15 cellular contexts compared by ENCODE assay signal in the genomic region with DNA sequence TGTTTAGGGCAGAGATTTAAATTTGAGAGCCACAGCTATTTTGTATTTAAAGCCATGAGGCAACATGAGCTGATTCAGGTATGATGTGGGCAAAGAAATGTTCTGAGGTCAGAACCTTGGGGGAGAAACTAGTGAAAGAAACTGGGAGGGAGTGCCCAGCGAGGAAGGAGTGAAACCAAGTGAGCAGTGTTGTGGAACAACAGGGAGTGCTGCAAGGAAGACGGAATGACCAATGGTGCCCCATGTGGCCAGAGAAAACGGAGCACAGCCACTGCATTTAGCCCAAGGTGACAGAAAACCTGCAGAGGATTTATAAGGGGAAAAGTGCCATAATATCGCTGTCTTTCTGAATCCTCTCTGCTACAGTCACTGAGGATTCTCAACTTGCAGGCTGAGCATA.
A peak's percentile ranks its signal among the peaks of the same experiment; 100 is the strongest.
DNase-seq lines count a peak whose midpoint lies in the region; ATAC-seq and TF ChIP-seq lines count a peak whose summit lies in the region.
"Had no signal": no experiment of that assay in that cellular context is flagged by ENCODE, and none has a peak within 500 bp of the region (broad histone marks: within the 10 kb centered on the region; RNA-seq: fewer than 3 reads in every experiment).

No MANE protein-coding gene starts in this region.

- no peak overlapping the region for H3K9ac ChIP-seq in SK-N-SH
- H3K9ac ChIP-seq in PC-3 (ENCODE audit: low read length), result no peak overlapping the region
- H3K9ac ChIP-seq: KMS-11 had no signal

- H3K79me2 ChIP-seq in SK-N-SH (ENCODE audit: insufficient read depth), result no peaks in the 10 kb centered on the region
- no peaks in the 10 kb centered on the region for H3K79me2 ChIP-seq in PC-3 (ENCODE audit: low read length)

- no peaks in the 10 kb centered on the region for H3K9me3 Mint-ChIP-seq in type B pancreatic cell
- H3K9me3 Mint-ChIP-seq in activated naive CD4-positive, alpha-beta T cell treated with anti-CD3 and anti-CD28 coated beads, Interleukin-2, amount 10 ng/mL, durations not matched to agents 7 days and 5 days, result peaks cover 2% of the 10 kb centered on the region
- H3K9me3 Mint-ChIP-seq: activated naive CD8-positive, alpha-beta T cell treated with anti-CD3 and anti-CD28 coated beads, Interleukin-2, amount 50 U/mL, for 24 hours had no signal

- H3K9me3 ChIP-seq in SK-N-SH (no peaks in the 10 kb centered on the region), PC-3 (ENCODE audit: low read length) (no peaks in the 10 kb centered on the region)
- H3K9me3 ChIP-seq: lower lobe of right lung, SJSA1 had no signal

- no peak overlapping the region for H3K4me3 Mint-ChIP-seq in type B pancreatic cell
- H3K4me3 Mint-ChIP-seq in activated naive CD4-positive, alpha-beta T cell treated with anti-CD3 and anti-CD28 coated beads, Interleukin-2, amount 10 ng/mL, durations not matched to agents 7 days and 5 days, result no peak overlapping the region
- H3K4me3 Mint-ChIP-seq: activated naive CD8-positive, alpha-beta T cell treated with anti-CD3 and anti-CD28 coated beads, Interleukin-2, amount 50 U/mL, for 24 hours had no signal

- no peak overlapping the region for H2AFZ ChIP-seq in SK-N-SH (ENCODE audit: low read depth)
- no peak overlapping the region for H2AFZ ChIP-seq in PC-3 (ENCODE audit: low read length)

- intact Hi-C loops in PC-3 (cut with micrococcal nuclease), result no loop called here

- 19% methylated on average over 4 of the region's 4 CpGs for WGBS in SK-N-SH (ENCODE audit: low lambda C conversion rate)

- peak; percentile 23 for DNase-seq in SK-N-SH
- no peak for DNase-seq in PC-3
- peak; percentile 76 for DNase-seq in iPS-NIHi7 (ENCODE audit: extremely low spot score)
- DNase-seq in type B pancreatic cell (ENCODE audit: extremely low spot score, unreplicated experiment), result no peak
- DNase-seq in activated naive CD4-positive, alpha-beta T cell (lab: John Stamatoyannopoulos, UW), result no peak
- no peak for DNase-seq in activated naive CD4-positive, alpha-beta T cell treated with anti-CD3 and anti-CD28 coated beads, Interleukin-2, amount 10 ng/mL, durations not matched to agents 7 days and 5 days
- DNase-seq: activated CD8-positive, alpha-beta memory T cell treated with anti-CD3 and anti-CD28 coated beads, Interleukin-2, amount 50 U/mL, for 48 hours; activated naive CD8-positive, alpha-beta T cell treated with anti-CD3 and anti-CD28 coated beads, Interleukin-2, amount 50 U/mL, for 24 hours; cerebellar nuclear complex; lower lobe of right lung had no signal

- ATAC-seq in SK-N-SH treated with all-trans-retinoic acid at 6 μM for 48 hours (no peak), PC-3 (no peak), HG03378 (IDR thresholded peaks at IDR 0.05; ENCODE audit: unreplicated experiment) (no peak)
- ATAC-seq: activated naive CD8-positive, alpha-beta T cell treated with anti-CD3 and anti-CD28 coated beads, Interleukin-2, amount 50 U/mL, for 24 hours; lower lobe of right lung had no signal

- peaks cover 16% of the 10 kb centered on the region for H3K4me1 Mint-ChIP-seq in type B pancreatic cell (ENCODE audit: unreplicated experiment)
- H3K4me1 Mint-ChIP-seq in activated naive CD4-positive, alpha-beta T cell treated with anti-CD3 and anti-CD28 coated beads, Interleukin-2, amount 10 ng/mL, durations not matched to agents 7 days and 5 days, result no peaks in the 10 kb centered on the region
- H3K4me1 Mint-ChIP-seq: activated naive CD8-positive, alpha-beta T cell treated with anti-CD3 and anti-CD28 coated beads, Interleukin-2, amount 50 U/mL, for 24 hours had no signal

- no peak overlapping the region for H3K27ac Mint-ChIP-seq in type B pancreatic cell
- H3K27ac Mint-ChIP-seq in activated naive CD4-positive, alpha-beta T cell treated with anti-CD3 and anti-CD28 coated beads, Interleukin-2, amount 10 ng/mL, durations not matched to agents 7 days and 5 days, result no peak overlapping the region
- H3K27ac Mint-ChIP-seq: activated naive CD8-positive, alpha-beta T cell treated with anti-CD3 and anti-CD28 coated beads, Interleukin-2, amount 50 U/mL, for 24 hours had no signal

- no peaks in the 10 kb centered on the region for H3K4me1 ChIP-seq in SK-N-SH (ENCODE audit: control insufficient read depth in 1 of 2, insufficient read depth in 2 of 2, low read depth in 1 of 2, low read length in 1 of 2)
- H3K4me1 ChIP-seq in PC-3 (ENCODE audit: insufficient read depth, low read length), result no peaks in the 10 kb centered on the region
- H3K4me1 ChIP-seq: lower lobe of right lung, SJSA1 had no signal

- H4K20me1 ChIP-seq in SK-N-SH (ENCODE audit: insufficient read depth) (no peaks in the 10 kb centered on the region), PC-3 (ENCODE audit: low read length) (no peaks in the 10 kb centered on the region)

- H3K4me2 ChIP-seq in SK-N-SH (no peak overlapping the region), PC-3 (ENCODE audit: low read length) (no peak overlapping the region)
- H3K4me2 ChIP-seq: KMS-11 had no signal

- H3K27me3 Mint-ChIP-seq in type B pancreatic cell, result no peaks in the 10 kb centered on the region
- H3K27me3 Mint-ChIP-seq in activated naive CD4-positive, alpha-beta T cell treated with anti-CD3 and anti-CD28 coated beads, Interleukin-2, amount 10 ng/mL, durations not matched to agents 7 days and 5 days, result no peaks in the 10 kb centered on the region
- H3K27me3 Mint-ChIP-seq: activated naive CD8-positive, alpha-beta T cell treated with anti-CD3 and anti-CD28 coated beads, Interleukin-2, amount 50 U/mL, for 24 hours had no signal

- BruUV-seq in PC-3 (replicated peaks; lab: Mats Ljungman, UMichigan), result no TSS peak

- no peak for TF ChIP-seq EP300 in SK-N-SH (IDR thresholded peaks at IDR 0.05; ENCODE audit: borderline replicate concordance in 1 of 2, low read depth in 1 of 2, low read length in 1 of 2)

- POLR2A ChIA-PET in SK-N-SH (lab: Yijun Ruan, JAX), result no interaction called here
- POLR2A ChIA-PET in PC-3 (lab: Charles Lee; ENCODE audit: unreplicated experiment), result no interaction called here

- H3K4me3 ChIP-seq in SK-N-SH (ENCODE audit: low read depth in 2 of 2, low read length in 1 of 2) (no peak overlapping the region), PC-3 (ENCODE audit: low read length) (no peak overlapping the region)
- H3K4me3 ChIP-seq: lower lobe of right lung, SJSA1 had no signal

- no peaks in the 10 kb centered on the region for H3K36me3 Mint-ChIP-seq in type B pancreatic cell
- no peaks in the 10 kb centered on the region for H3K36me3 Mint-ChIP-seq in activated naive CD4-positive, alpha-beta T cell treated with anti-CD3 and anti-CD28 coated beads, Interleukin-2, amount 10 ng/mL, durations not matched to agents 7 days and 5 days

- TF ChIP-seq RAD21 in SK-N-SH (IDR thresholded peaks at IDR 0.05; ENCODE audit: low read length), result peak; percentile 20; the same call in 1 of the 2 replicates

- CTCF ChIA-PET in SK-N-SH (lab: Yijun Ruan, JAX), result interaction anchor here (0.8 kb wide), 1 partner anchor 156 kb away, joined by 3 read pairs; no protein-coding TSS in a partner anchor
- CTCF ChIA-PET in PC-3 (lab: Charles Lee), result no interaction called here
- CTCF ChIA-PET in activated naive CD4-positive, alpha-beta T cell treated with anti-CD3 and anti-CD28 coated beads, Interleukin-2, amount 10 ng/mL, durations not matched to agents 7 days and 5 days (lab: Charles Lee), result no interaction called here

- no peak for TF ChIP-seq CTCF in SK-N-SH (IDR thresholded peaks at IDR 0.05)
- TF ChIP-seq CTCF in PC-3 (conservative IDR thresholded peaks at IDR 0.05; ENCODE audit: low read depth, low read length), result 0 out of 2 replicates have a peak, but pooled peaks have one; percentile 8
- peak; percentile 49 for TF ChIP-seq CTCF in type B pancreatic cell (conservative IDR thresholded peaks at IDR 0.05)

- H3F3A ChIP-seq in SK-N-SH (replicated peaks; ENCODE audit: insufficient read depth) (no peaks in the 10 kb centered on the region), PC-3 (ENCODE audit: low read length, unreplicated experiment) (no peaks in the 10 kb centered on the region)

- no peaks in the 10 kb centered on the region for H3K36me3 ChIP-seq in SK-N-SH (replicated peaks in 1 of 2; ENCODE audit: control insufficient read depth in 1 of 2, insufficient read depth in 2 of 2, low read length in 1 of 2)
- no peaks in the 10 kb centered on the region for H3K36me3 ChIP-seq in PC-3 (ENCODE audit: low read depth, low read length)
- H3K36me3 ChIP-seq: lower lobe of right lung, SJSA1 had no signal

- H3K27me3 ChIP-seq in SK-N-SH (ENCODE audit: insufficient read depth) (no peaks in the 10 kb centered on the region), PC-3 (ENCODE audit: low read length) (no peaks in the 10 kb centered on the region)
- H3K27me3 ChIP-seq: SJSA1 had no signal

- no peak overlapping the region for H3K27ac ChIP-seq in SK-N-SH (ENCODE audit: low read depth in 2 of 2, low read length in 1 of 2)
- no peak overlapping the region for H3K27ac ChIP-seq in PC-3 (ENCODE audit: low read length)
- H3K27ac ChIP-seq: epithelial cell of prostate, KMS-11, lower lobe of right lung, SJSA1 had no signal

- H3K9me2 ChIP-seq in SK-N-SH (no peaks in the 10 kb centered on the region), PC-3 (replicated peaks; ENCODE audit: low read length) (no peaks in the 10 kb centered on the region)

TF ChIP-seq in SK-N-SH, 30 proteins besides CTCF, POLR2A, EP300 and RAD21 (continues in another document):
- no peak for TF ChIP-seq TAF1 (IDR thresholded peaks at IDR 0.05; ENCODE audit: borderline replicate concordance, low read depth, low read length)
- no peak for TF ChIP-seq MXI1 (IDR thresholded peaks at IDR 0.05; ENCODE audit: low read depth, low read length)
- no peak for TF ChIP-seq GABPA (IDR thresholded peaks at IDR 0.05; ENCODE audit: low read depth)
- no peak for TF ChIP-seq POLR2AphosphoS5 (IDR thresholded peaks at IDR 0.05; ENCODE audit: low read depth, low read length)

TF ChIP-seq in SK-N-SH treated with all-trans-retinoic acid at 6 μM for 48 hours, 23 proteins besides CTCF, POLR2A, EP300 and RAD21 (continues in another document):
- TF ChIP-seq, protein P1, sequence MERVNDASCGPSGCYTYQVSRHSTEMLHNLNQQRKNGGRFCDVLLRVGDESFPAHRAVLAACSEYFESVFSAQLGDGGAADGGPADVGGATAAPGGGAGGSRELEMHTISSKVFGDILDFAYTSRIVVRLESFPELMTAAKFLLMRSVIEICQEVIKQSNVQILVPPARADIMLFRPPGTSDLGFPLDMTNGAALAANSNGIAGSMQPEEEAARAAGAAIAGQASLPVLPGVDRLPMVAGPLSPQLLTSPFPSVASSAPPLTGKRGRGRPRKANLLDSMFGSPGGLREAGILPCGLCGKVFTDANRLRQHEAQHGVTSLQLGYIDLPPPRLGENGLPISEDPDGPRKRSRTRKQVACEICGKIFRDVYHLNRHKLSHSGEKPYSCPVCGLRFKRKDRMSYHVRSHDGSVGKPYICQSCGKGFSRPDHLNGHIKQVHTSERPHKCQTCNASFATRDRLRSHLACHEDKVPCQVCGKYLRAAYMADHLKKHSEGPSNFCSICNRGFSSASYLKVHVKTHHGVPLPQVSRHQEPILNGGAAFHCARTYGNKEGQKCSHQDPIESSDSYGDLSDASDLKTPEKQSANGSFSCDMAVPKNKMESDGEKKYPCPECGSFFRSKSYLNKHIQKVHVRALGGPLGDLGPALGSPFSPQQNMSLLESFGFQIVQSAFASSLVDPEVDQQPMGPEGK (CRISPR knock-in tag; IDR thresholded peaks at IDR 0.05; ENCODE audit: borderline replicate concordance), result no peak
- TF ChIP-seq ZFP3 (CRISPR knock-in tag; IDR thresholded peaks at IDR 0.05), result no peak
- TF ChIP-seq TOX (CRISPR knock-in tag; IDR thresholded peaks at IDR 0.05; ENCODE audit: borderline replicate concordance), result no peak
- no peak for TF ChIP-seq BACH2 (CRISPR knock-in tag; IDR thresholded peaks at IDR 0.05; ENCODE audit: borderline replicate concordance)

Comparison
In these comparisons a context has a peak if more than half of its experiments do, and no peak if none do; other contexts are left out.
1. DNase-seq: peak in SK-N-SH (single experiment) and iPS-NIHi7 (single experiment); none in PC-3 (single experiment), type B pancreatic cell (single experiment), activated naive CD4-positive, alpha-beta T cell (0 of 4) and activated naive CD4-positive, alpha-beta T cell treated with anti-CD3 and anti-CD28 coated beads, Interleukin-2, amount 10 ng/mL, durations not matched to agents 7 days and 5 days (single experiment).